16 cellular contexts compared by ENCODE assay signal in the genomic region with DNA sequence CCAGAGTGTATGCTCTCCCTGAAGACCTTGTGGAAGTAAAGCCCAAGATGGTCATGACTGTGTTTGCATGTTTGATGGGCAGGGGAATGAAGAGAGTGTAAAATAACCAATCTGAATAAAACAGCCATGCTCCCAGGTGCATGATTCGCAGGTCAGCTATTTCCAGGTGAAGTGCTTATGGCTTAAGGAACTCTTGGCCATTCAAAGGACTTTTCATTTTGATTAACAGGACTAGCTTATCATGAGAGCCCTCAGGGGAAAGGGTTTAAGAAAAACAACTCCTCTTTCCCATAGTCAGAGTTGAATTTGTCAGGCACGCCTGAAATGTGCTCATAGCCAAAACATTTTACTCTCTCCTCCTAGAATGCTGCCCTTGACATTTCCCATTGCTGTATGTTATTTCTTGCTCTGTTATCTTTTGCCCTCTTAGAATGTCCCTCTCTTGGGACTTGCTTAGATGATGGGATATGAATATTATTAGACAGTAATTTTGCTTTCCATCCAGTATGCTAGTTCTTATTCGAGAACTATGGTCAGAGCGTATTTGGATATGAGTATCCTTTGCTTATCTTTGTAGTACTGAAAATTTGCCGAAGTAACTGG.
DNase-seq lines count a peak whose midpoint lies in the region; ATAC-seq and TF ChIP-seq lines count a peak whose summit lies in the region.
"Had no signal": no experiment of that assay in that cellular context is flagged by ENCODE, and none has a peak within 500 bp of the region (broad histone marks: within the 10 kb centered on the region; RNA-seq: fewer than 3 reads in every experiment).

No MANE protein-coding gene starts in this region.

- H3K4me1 ChIP-seq in HUES6 (ENCODE audit: control insufficient read depth, insufficient read depth, low read length): peaks cover 29% of the 10 kb centered on the region
- no peaks in the 10 kb centered on the region for H3K4me1 ChIP-seq in mammary epithelial cell (ENCODE audit: insufficient read depth, low read length)
- peaks cover 22% of the 10 kb centered on the region for H3K4me1 ChIP-seq in iPS-18a (ENCODE audit: control insufficient read depth, low read depth, low read length)

- peaks cover 2% of the 10 kb centered on the region for H4K20me1 ChIP-seq in mammary epithelial cell (ENCODE audit: insufficient read depth, low read length)

- H3K4me2 ChIP-seq in mammary epithelial cell (ENCODE audit: insufficient read depth, low read depth, low read length): no peak overlapping the region
- H3K4me2 ChIP-seq: BLaER1 treated with 17β-estradiol and CSF1 and Interleukin-3, amounts not matched to agents 10 nM and 100 nM had no signal

- no peak for ATAC-seq in GM21447 (IDR thresholded peaks at IDR 0.05; ENCODE audit: unreplicated experiment)

- intact Hi-C loops in mammary epithelial cell (cut with micrococcal nuclease): loop anchor here (2.0 kb wide), 1 partner anchor 41 kb away; no protein-coding TSS in a partner anchor

- no peak for TF ChIP-seq CTCF in mammary epithelial cell (conservative IDR thresholded peaks at IDR 0.05 in 1 of 2, IDR thresholded peaks at IDR 0.05 in 1 of 2; ENCODE audit: extremely low read depth in 1 of 2, insufficient read depth in 1 of 2, low read depth in 1 of 2, low read length in 2 of 2)
- no peak for TF ChIP-seq CTCF in GM10266 (IDR thresholded peaks at IDR 0.05; ENCODE audit: control insufficient read depth, insufficient read depth, low read depth, missing control alignments)

- no peak overlapping the region for H2AFZ ChIP-seq in mammary epithelial cell (ENCODE audit: low read depth, low read length)

- dilution Hi-C loops in mammary epithelial cell (cut with HindIII; ENCODE audit: low sequenced_read_pairs): no loop called here

- H3K4me3 ChIP-seq in HUES6 (ENCODE audit: low read depth, low read length): no peak overlapping the region
- no peak overlapping the region for H3K4me3 ChIP-seq in mammary epithelial cell (replicated peaks in 1 of 3; ENCODE audit: insufficient read depth in 1 of 3, low read depth in 2 of 3, low read length in 3 of 3)
- H3K4me3 ChIP-seq in iPS-18a (ENCODE audit: low read length): no peak overlapping the region
- H3K4me3 ChIP-seq: BLaER1 treated with 17β-estradiol and CSF1 and Interleukin-3, amounts not matched to agents 10 nM and 100 nM had no signal

- no TSS peak for BruUV-seq in mammary epithelial cell (replicated peaks; lab: Mats Ljungman, UMichigan)

- H3K27me3 ChIP-seq in HUES6 (ENCODE audit: control insufficient read depth, insufficient read depth, low read length) (no peaks in the 10 kb centered on the region), mammary epithelial cell (ENCODE audit: insufficient read depth, low read length) (no peaks in the 10 kb centered on the region), iPS-18a (ENCODE audit: control insufficient read depth, insufficient read depth, low read length) (no peaks in the 10 kb centered on the region)

- CTCF ChIA-PET in mammary epithelial cell (lab: Charles Lee; ENCODE audit: low non-redundant PET): interaction anchor here (0.6 kb wide), 2 partner anchors 25 to 365 kb away, joined by 5 to 6 read pairs; no protein-coding TSS in a partner anchor

- H3K79me2 ChIP-seq in mammary epithelial cell (ENCODE audit: insufficient read depth, low read length): no peaks in the 10 kb centered on the region

- DNase-seq in mammary epithelial cell: peak; percentile 20
- peak; percentile 14 for DNase-seq in renal cortical epithelial cell (ENCODE audit: low read depth)
- no peak for DNase-seq in GM10266 (ENCODE audit: extremely low spot score)
- no peak for DNase-seq in T-helper 2 cell
- DNase-seq in stimulated activated CD4-positive, alpha-beta T cell treated with anti-CD3 and anti-CD28 coated beads, Interleukin-2, amount 100 ng/mL, for 48 hours: no peak
- DNase-seq: activated CD4-positive, alpha-beta memory T cell treated with anti-CD3 and anti-CD28 coated beads for 36 hours; activated T-cell treated with anti-CD3 and anti-CD28 coated beads, Interleukin-2, amount 50 U/mL, for 48 hours; cerebellar nuclear complex; foreskin melanocyte; KG1; NCI-H1092 treated with DMSO at 0.1 percent for 48 hours had no signal

- in situ Hi-C loops in mammary epithelial cell (cut with MboI; ENCODE audit: low sequenced_read_pairs in 2 of 2): no loop called here

- H3K9ac ChIP-seq in HUES6 (ENCODE audit: low read length): peak overlapping the region; percentile 51
- no peak overlapping the region for H3K9ac ChIP-seq in mammary epithelial cell (ENCODE audit: insufficient read depth, low read length)
- peak overlapping the region; percentile 73 for H3K9ac ChIP-seq in iPS-18a (ENCODE audit: low read length)
- H3K9ac ChIP-seq: BLaER1 treated with 17β-estradiol and CSF1 and Interleukin-3, amounts not matched to agents 10 nM and 100 nM had no signal

- peaks cover 61% of the 10 kb centered on the region for H3K36me3 ChIP-seq in HUES6 (ENCODE audit: control insufficient read depth, insufficient read depth, low read length)
- H3K36me3 ChIP-seq in mammary epithelial cell (ENCODE audit: insufficient read depth, low read length): peaks cover 33% of the 10 kb centered on the region
- peaks cover 52% of the 10 kb centered on the region for H3K36me3 ChIP-seq in iPS-18a (ENCODE audit: control insufficient read depth, low read depth, low read length)

- H3K9me3 ChIP-seq in HUES6 (ENCODE audit: control insufficient read depth, insufficient read depth, low read depth, low read length): no peaks in the 10 kb centered on the region
- H3K9me3 ChIP-seq in mammary epithelial cell (replicated peaks; ENCODE audit: insufficient read depth, low read length): no peaks in the 10 kb centered on the region
- H3K9me3 ChIP-seq in iPS-18a (ENCODE audit: control insufficient read depth, low read depth, low read length): no peaks in the 10 kb centered on the region
- H3K9me3 ChIP-seq: BLaER1 treated with 17β-estradiol and CSF1 and Interleukin-3, amounts not matched to agents 10 nM and 100 nM had no signal

- 68% methylated on average over 5 of the region's 5 CpGs for WGBS in mammary epithelial cell (ENCODE audit: low coverage, missing lambda C conversion rate)

- H3K27ac ChIP-seq in HUES6 (ENCODE audit: low read depth, low read length) (peak overlapping the region; percentile 98), mammary epithelial cell (ENCODE audit: insufficient read depth, low read depth, low read length) (no peak overlapping the region), iPS-18a (ENCODE audit: low read length) (peak overlapping the region; percentile 90)
- H3K27ac ChIP-seq: BLaER1 treated with 17β-estradiol and CSF1 and Interleukin-3, amounts not matched to agents 10 nM and 100 nM; VCaP had no signal

Comparison
In these comparisons a context has a peak if more than half of its experiments do, and no peak if none do; other contexts are left out.
1. DNase-seq: peak in mammary epithelial cell (single experiment) and renal cortical epithelial cell (single experiment); none in GM10266 (single experiment), T-helper 2 cell (0 of 5) and stimulated activated CD4-positive, alpha-beta T cell treated with anti-CD3 and anti-CD28 coated beads, Interleukin-2, amount 100 ng/mL, for 48 hours (0 of 2).